In genomic region chr3:194893121-194893979, GRCh38 we compare ENCODE assay signal across 23 cellular contexts.
DNase-seq lines count a peak whose midpoint lies in the region; ATAC-seq and TF ChIP-seq lines count a peak whose summit lies in the region.
"Had no signal": no experiment of that assay in that cellular context is flagged by ENCODE, and none has a peak within 500 bp of the region (broad histone marks: within the 10 kb centered on the region; RNA-seq: fewer than 3 reads in every experiment).

No MANE protein-coding gene starts in this region.

- DNase-seq in MCF 10A (ENCODE audit: unreplicated experiment) (peak; percentile 50), mammary epithelial cell (no peak), amniotic epithelial cell (ENCODE audit: low read depth) (peak; percentile 12), germinal center (ENCODE audit: low spot score) (no peak), D341Med (ENCODE audit: low spot score) (no peak)
- DNase-seq in stimulated activated naive CD8-positive, alpha-beta T cell treated with anti-CD3 and anti-CD28 coated beads, Interleukin-15, Interleukin-2, amounts not matched to agents 100 U/mL and 50 U/mL, for 24 hours: no peak
- DNase-seq: activated effector memory CD4-positive, alpha-beta T cell treated with Interleukin-2 at 50 U/mL for 16 hours; amygdala; DMS153; erythroblast; GM23248; hypothalamus; KBM-7; lower lobe of right lung; NCI-H1048; NCI-H2029 treated with DMSO at 0.1 percent for 48 hours; NCI-H446 treated with DMSO at 0.1 percent for 48 hours; occipital lobe; retina; thyroid gland had no signal

- no peak overlapping the region for H3K4me2 ChIP-seq in mammary epithelial cell (ENCODE audit: insufficient read depth, low read depth, low read length)

- POLR2A ChIA-PET in MCF 10A (lab: Yijun Ruan, JAX): no interaction called here

- H3K9me3 ChIP-seq in mammary epithelial cell (replicated peaks; ENCODE audit: insufficient read depth, low read length): no peaks in the 10 kb centered on the region
- H3K9me3 ChIP-seq: thyroid gland had no signal

- CTCF ChIA-PET in MCF 10A (lab: Yijun Ruan, JAX): no interaction called here
- CTCF ChIA-PET in mammary epithelial cell (lab: Charles Lee; ENCODE audit: low non-redundant PET): no interaction called here

- peaks cover 22% of the 10 kb centered on the region for H3K9me3 Mint-ChIP-seq in MCF 10A (ENCODE audit: unreplicated experiment)

- H3K4me1 Mint-ChIP-seq in MCF 10A (ENCODE audit: insufficient read depth, unreplicated experiment): no peaks in the 10 kb centered on the region
- H3K4me1 Mint-ChIP-seq: CD4-positive, CD25-positive, alpha-beta regulatory T cell had no signal

- H3K4me3 ChIP-seq in mammary epithelial cell (replicated peaks in 1 of 3; ENCODE audit: insufficient read depth in 1 of 3, low read depth in 2 of 3, low read length in 3 of 3): no peak overlapping the region
- H3K4me3 ChIP-seq: cardiac muscle cell, GM23248, lower lobe of right lung, thyroid gland had no signal

- intact Hi-C loops in MCF 10A (cut with micrococcal nuclease) (no loop called here), mammary epithelial cell (cut with micrococcal nuclease) (no loop called here)

- H2AFZ ChIP-seq in mammary epithelial cell (ENCODE audit: low read depth, low read length): no peak overlapping the region
- H2AFZ ChIP-seq: GM23248 had no signal

- no peak overlapping the region for H3K9ac ChIP-seq in mammary epithelial cell (ENCODE audit: insufficient read depth, low read length)
- H3K9ac ChIP-seq: GM23248 had no signal

- H3K36me3 Mint-ChIP-seq in MCF 10A (ENCODE audit: insufficient read depth, unreplicated experiment): no peaks in the 10 kb centered on the region
- H3K36me3 Mint-ChIP-seq: CD4-positive, CD25-positive, alpha-beta regulatory T cell had no signal

- 77% methylated on average over 4 of the region's 4 CpGs for WGBS in mammary epithelial cell (ENCODE audit: low coverage, missing lambda C conversion rate)

- peaks cover 30% of the 10 kb centered on the region for H3K27me3 Mint-ChIP-seq in MCF 10A (ENCODE audit: insufficient read depth, unreplicated experiment)

- BruUV-seq in MCF 10A (replicated peaks; lab: Mats Ljungman, UMichigan) (no TSS peak), mammary epithelial cell (replicated peaks; lab: Mats Ljungman, UMichigan) (no TSS peak)

- no peak overlapping the region for H3K27ac Mint-ChIP-seq in MCF 10A (ENCODE audit: low read depth, unreplicated experiment)
- H3K27ac Mint-ChIP-seq: CD4-positive, CD25-positive, alpha-beta regulatory T cell had no signal

- H3K4me1 ChIP-seq in mammary epithelial cell (ENCODE audit: insufficient read depth, low read length): no peaks in the 10 kb centered on the region
- H3K4me1 ChIP-seq: lower lobe of right lung, thyroid gland had no signal

- peaks cover 2% of the 10 kb centered on the region for H3K27me3 ChIP-seq in mammary epithelial cell (ENCODE audit: insufficient read depth, low read length)
- H3K27me3 ChIP-seq: cardiac muscle cell, thyroid gland had no signal

- no peak overlapping the region for H3K27ac ChIP-seq in mammary epithelial cell (ENCODE audit: insufficient read depth, low read depth, low read length)
- H3K27ac ChIP-seq: cardiac muscle cell, GM23248, lower lobe of right lung, thyroid gland had no signal

- H3K4me3 Mint-ChIP-seq in MCF 10A (ENCODE audit: unreplicated experiment): no peak overlapping the region
- H3K4me3 Mint-ChIP-seq: CD4-positive, CD25-positive, alpha-beta regulatory T cell had no signal

- ATAC-seq in HG02885 (IDR thresholded peaks at IDR 0.05; ENCODE audit: poor library complexity, unreplicated experiment): peak; percentile 49
- ATAC-seq in stimulated activated naive CD8-positive, alpha-beta T cell treated with anti-CD3 and anti-CD28 coated beads, Interleukin-15, Interleukin-2, amounts not matched to agents 100 U/mL and 50 U/mL, for 24 hours: peak; percentile 36
- ATAC-seq: lower lobe of right lung had no signal

- TF ChIP-seq CTCF in MCF 10A (IDR thresholded peaks at IDR 0.05; ENCODE audit: unreplicated experiment) (no peak), mammary epithelial cell (conservative IDR thresholded peaks at IDR 0.05 in 1 of 2, IDR thresholded peaks at IDR 0.05 in 1 of 2; ENCODE audit: extremely low read depth in 1 of 2, insufficient read depth in 1 of 2, low read depth in 1 of 2, low read length in 2 of 2) (no peak)

- in situ Hi-C loops in mammary epithelial cell (cut with MboI; ENCODE audit: low sequenced_read_pairs in 2 of 2): no loop called here

- H3K79me2 ChIP-seq in mammary epithelial cell (ENCODE audit: insufficient read depth, low read length): no peaks in the 10 kb centered on the region

- H3K36me3 ChIP-seq in mammary epithelial cell (ENCODE audit: insufficient read depth, low read length): no peaks in the 10 kb centered on the region
- H3K36me3 ChIP-seq: cardiac muscle cell, lower lobe of right lung, thyroid gland had no signal

- dilution Hi-C loops in mammary epithelial cell (cut with HindIII; ENCODE audit: low sequenced_read_pairs): no loop called here

- no peaks in the 10 kb centered on the region for H4K20me1 ChIP-seq in mammary epithelial cell (ENCODE audit: insufficient read depth, low read length)

Comparison
In these comparisons a context has a peak if more than half of its experiments do, and no peak if none do; other contexts are left out.
1. DNase-seq: peak in MCF 10A (single experiment) and amniotic epithelial cell (single experiment); none in mammary epithelial cell (single experiment), stimulated activated naive CD8-positive, alpha-beta T cell treated with anti-CD3 and anti-CD28 coated beads, Interleukin-15, Interleukin-2, amounts not matched to agents 100 U/mL and 50 U/mL, for 24 hours (single experiment), germinal center (single experiment) and D341Med (single experiment).